Comparison of ENCODE assay signal across 25 cellular contexts in genomic region chr19:5522106-5522505, GRCh38. TPM values are rescaled to one million over a fixed set of nuclear protein-coding genes. Genes with fewer than 3 reads are reported as not detected.
"Had no signal": no experiment of that assay in that cellular context is flagged by ENCODE, and none has a peak within 500 bp of the region (broad histone marks: within the 10 kb centered on the region; RNA-seq: fewer than 3 reads in every experiment).

No MANE protein-coding gene starts in this region.

- H3K9me3 ChIP-seq: MG63, Peyer's patch, SJCRH30 had no signal

- H3K4me1 ChIP-seq: Peyer's patch, SJCRH30 had no signal

- H3K4me3 ChIP-seq: MG63, Peyer's patch, SJCRH30 had no signal

- H3K27ac ChIP-seq: HL-60, Peyer's patch, SJCRH30 had no signal

- DNase-seq: Karpas-422, KG1, MG63, NCI-H1092, NCI-H1105 treated with DMSO at 0.1 percent for 48 hours, NCI-H1417 treated with DMSO at 0.1 percent for 48 hours, NCI-H146, NCI-H1694 treated with DMSO at 0.1 percent for 48 hours, NCI-H1930, NCI-H2081, NCI-H2107, NCI-H2227 treated with DMSO at 0.1 percent for 48 hours, NCI-H446, NCI-H510A, NCI-H524 treated with DMSO at 0.1 percent for 48 hours, NCI-H69, NCI-H774, PC-3, Peyer's patch, SHP77 treated with DMSO at 0.1 percent for 48 hours, SJCRH30, T-helper 1 cell had no signal

- H3K36me3 ChIP-seq: MG63, Peyer's patch, SJCRH30 had no signal

- ATAC-seq: PC-3, Right ventricle myocardium inferior, SK-N-SH treated with all-trans-retinoic acid at 6 μM for 48 hours had no signal

- H3K27me3 ChIP-seq: MG63, Peyer's patch, SJCRH30 had no signal

RNA-seq across cellular contexts. Expression of gene TINCR, which starts 45.6 kb away (rescaled TPM):
- total RNA-seq: Right ventricle myocardium inferior, SJCRH30 had no signal
